ENCODE assay signal across 16 cellular contexts in genomic region chr4:53196195-53196641, GRCh38.
DNase-seq lines count a peak whose midpoint lies in the region; ATAC-seq and TF ChIP-seq lines count a peak whose summit lies in the region.
"Had no signal": no experiment of that assay in that cellular context is flagged by ENCODE, and none has a peak within 500 bp of the region (broad histone marks: within the 10 kb centered on the region; RNA-seq: fewer than 3 reads in every experiment).

No MANE protein-coding gene starts in this region.

- POLR2A ChIA-PET in AG04450 (lab: Yijun Ruan, JAX): no interaction called here

- ATAC-seq in GM21367 (IDR thresholded peaks at IDR 0.05; ENCODE audit: unreplicated experiment): no peak
- ATAC-seq: activated naive CD4-positive, alpha-beta T cell treated with anti-CD3 and anti-CD28 coated beads, Interleukin-2, amount 50 U/mL, for 72 hours; stimulated activated naive B cell treated with anti-CD40 and anti-IgM and Interleukin-4, amounts not matched to agents 10 μg/mL and 1 μg/mL and 100 μg/mL, for 72 hours had no signal

- H2BK15ac ChIP-seq in mesenchymal stem cell (ENCODE audit: low read depth, poor library complexity, severe bottlenecking): no peak overlapping the region

- no peak overlapping the region for H3K18ac ChIP-seq in mesenchymal stem cell (ENCODE audit: low read depth in 1 of 2, low read length in 2 of 2)

- TF ChIP-seq CTCF in AG04450 (IDR thresholded peaks at IDR 0.05; ENCODE audit: low read depth, low read length) (no peak), ovary (IDR thresholded peaks at IDR 0.05) (no peak)

- H3K27ac ChIP-seq in AG04450 (ENCODE audit: low read depth, low read length) (no peak overlapping the region), SJCRH30 (peak overlapping the region; percentile 97), mesenchymal stem cell (ENCODE audit: low read length, poor library complexity, severe bottlenecking) (no peak overlapping the region), ovary (no peak overlapping the region)
- H3K27ac ChIP-seq: esophagus muscularis mucosa, tibial artery had no signal

- no peaks in the 10 kb centered on the region for H3K27me3 ChIP-seq in AG04450 (ENCODE audit: control insufficient read depth, insufficient read depth, low read length)
- H3K27me3 ChIP-seq in SJCRH30: no peaks in the 10 kb centered on the region
- no peaks in the 10 kb centered on the region for H3K27me3 ChIP-seq in endocrine pancreas (ENCODE audit: control insufficient read depth, insufficient read depth, low read length)
- H3K27me3 ChIP-seq in mesenchymal stem cell (ENCODE audit: control insufficient read depth in 1 of 2, insufficient read depth in 1 of 2, low read length in 2 of 2): no peaks in the 10 kb centered on the region
- H3K27me3 ChIP-seq in ovary: no peaks in the 10 kb centered on the region
- H3K27me3 ChIP-seq: esophagus muscularis mucosa, tibial artery had no signal

- intact Hi-C loops in ovary (cut with DNase I): loop anchor here in 2 of 4 donors (10.0 kb wide), 4 partner anchors 181 to 1039 kb away; partner anchors contain the start of gene PDGFRA (in 1 of the 2)

- CTCF ChIA-PET in AG04450 (lab: Charles Lee): interaction anchor here (0.8 to 3.0 kb wide), 3 partner anchors 177 to 1038 kb away, joined by 3 to 21 read pairs (median 7); no protein-coding TSS in a partner anchor

- no peak overlapping the region for H2BK120ac ChIP-seq in mesenchymal stem cell (ENCODE audit: low read depth, low read length)

- H2BK12ac ChIP-seq in mesenchymal stem cell (ENCODE audit: low read length in 2 of 2): no peak overlapping the region

- TF ChIP-seq POLR2A in ovary (IDR thresholded peaks at IDR 0.05): no peak

- no peak overlapping the region for H3K23ac ChIP-seq in mesenchymal stem cell (ENCODE audit: low read length in 2 of 2)

- H3K4ac ChIP-seq in mesenchymal stem cell (ENCODE audit: low read depth in 1 of 2, low read length in 2 of 2): no peak overlapping the region

- no peak overlapping the region for H4K91ac ChIP-seq in mesenchymal stem cell (ENCODE audit: low read length)

- H3K4me1 ChIP-seq in SJCRH30 (peaks cover 18% of the 10 kb centered on the region), endocrine pancreas (ENCODE audit: control insufficient read depth, insufficient read depth, low read length) (peaks cover 6% of the 10 kb centered on the region), mesenchymal stem cell (ENCODE audit: control insufficient read depth, insufficient read depth, low read depth, low read length) (no peaks in the 10 kb centered on the region), ovary (ENCODE audit: insufficient read depth) (no peaks in the 10 kb centered on the region)
- H3K4me1 ChIP-seq: tibial artery had no signal

- 6% methylated on average over 4 of the region's 7 CpGs for WGBS in mesenchymal stem cell
- WGBS in ovary, 3 donors: 53 to 60% (median 56%) methylated on average over 7 of the region's 7 CpGs

- H3K36me3 ChIP-seq in SJCRH30 (no peaks in the 10 kb centered on the region), endocrine pancreas (ENCODE audit: control insufficient read depth, insufficient read depth, low read length) (no peaks in the 10 kb centered on the region), mesenchymal stem cell (ENCODE audit: control insufficient read depth in 1 of 2, insufficient read depth in 2 of 2, low read depth in 1 of 2, low read length in 2 of 2) (no peaks in the 10 kb centered on the region), ovary (no peaks in the 10 kb centered on the region)
- H3K36me3 ChIP-seq: esophagus muscularis mucosa, tibial artery had no signal

- no peak for DNase-seq in AG04450 (ENCODE audit: low read depth, low spot score)
- DNase-seq in SJCRH30: peak; percentile 87 to 96
- DNase-seq in mesenchymal stem cell: peak; percentile 60
- no peak for DNase-seq in ovary
- no peak for DNase-seq in midbrain (lab: John Stamatoyannopoulos, UW)
- no peak for DNase-seq in stimulated activated CD4-positive, alpha-beta T cell treated with anti-CD3 and anti-CD28 coated beads, Interleukin-4, amount 100 ng/mL, for 1 hour
- DNase-seq: CD4-positive, CD25-positive, alpha-beta regulatory T cell; GOT3; hippocampal formation; NCI-H1694; stimulated activated naive B cell treated with anti-CD40 and anti-IgM and Interleukin-4, amounts not matched to agents 10 μg/mL and 1 μg/mL and 100 μg/mL, for 72 hours; tibial artery had no signal

- H2BK5ac ChIP-seq in mesenchymal stem cell (ENCODE audit: low read depth, low read length, poor library complexity, severe bottlenecking): no peak overlapping the region

- H2AFZ ChIP-seq in mesenchymal stem cell (ENCODE audit: low read depth, low read length): no peak overlapping the region

- peaks cover 4% of the 10 kb centered on the region for H3K79me1 ChIP-seq in mesenchymal stem cell (replicated peaks; ENCODE audit: low read length, poor library complexity, severe bottlenecking)

- no peaks in the 10 kb centered on the region for H3K9me3 ChIP-seq in AG04450 (ENCODE audit: control insufficient read depth, insufficient read depth, low read length)
- no peaks in the 10 kb centered on the region for H3K9me3 ChIP-seq in SJCRH30 (replicated peaks)
- H3K9me3 ChIP-seq in endocrine pancreas (ENCODE audit: control insufficient read depth, low read length): no peaks in the 10 kb centered on the region
- no peaks in the 10 kb centered on the region for H3K9me3 ChIP-seq in mesenchymal stem cell (ENCODE audit: control insufficient read depth, low read length)
- no peaks in the 10 kb centered on the region for H3K9me3 ChIP-seq in ovary
- H3K9me3 ChIP-seq: esophagus muscularis mucosa, tibial artery had no signal

- H3K9ac ChIP-seq in endocrine pancreas (ENCODE audit: control insufficient read depth, insufficient read depth, low read length) (no peak overlapping the region), mesenchymal stem cell (ENCODE audit: low read length) (peak overlapping the region; percentile 74)

- H3K4me3 ChIP-seq in AG04450 (ENCODE audit: low read depth, low read length) (peak overlapping the region; percentile 17; the same call in 1 of the 2 replicates), SJCRH30 (peak overlapping the region; percentile 53), endocrine pancreas (ENCODE audit: control insufficient read depth, insufficient read depth, low read length) (peak overlapping the region; percentile 20), mesenchymal stem cell (ENCODE audit: insufficient read depth in 1 of 2, low read depth in 1 of 2, low read length in 2 of 2) (peak overlapping the region in 1 of 2 experiments; percentile 44), ovary (no peak overlapping the region)
- H3K4me3 ChIP-seq: esophagus muscularis mucosa, tibial artery had no signal

- H3K14ac ChIP-seq in mesenchymal stem cell (ENCODE audit: low read length in 2 of 2): no peak overlapping the region

- no peak overlapping the region for H2AK5ac ChIP-seq in mesenchymal stem cell (ENCODE audit: low read length, severe bottlenecking)

- no peak overlapping the region for H3K4me2 ChIP-seq in mesenchymal stem cell (ENCODE audit: low read length, poor library complexity, severe bottlenecking)

- no peak for TF ChIP-seq EP300 in ovary (IDR thresholded peaks at IDR 0.05)

- H4K8ac ChIP-seq in mesenchymal stem cell (ENCODE audit: low read length): no peak overlapping the region

Comparison
In these comparisons a context has a peak if more than half of its experiments do, and no peak if none do; other contexts are left out.
1. DNase-seq: peak in SJCRH30 (2 of 2) and mesenchymal stem cell (single experiment); none in AG04450 (single experiment), ovary (0 of 5), midbrain (single experiment) and stimulated activated CD4-positive, alpha-beta T cell treated with anti-CD3 and anti-CD28 coated beads, Interleukin-4, amount 100 ng/mL, for 1 hour (single experiment).